8 cellular contexts compared by ENCODE assay signal in the genomic region with DNA sequence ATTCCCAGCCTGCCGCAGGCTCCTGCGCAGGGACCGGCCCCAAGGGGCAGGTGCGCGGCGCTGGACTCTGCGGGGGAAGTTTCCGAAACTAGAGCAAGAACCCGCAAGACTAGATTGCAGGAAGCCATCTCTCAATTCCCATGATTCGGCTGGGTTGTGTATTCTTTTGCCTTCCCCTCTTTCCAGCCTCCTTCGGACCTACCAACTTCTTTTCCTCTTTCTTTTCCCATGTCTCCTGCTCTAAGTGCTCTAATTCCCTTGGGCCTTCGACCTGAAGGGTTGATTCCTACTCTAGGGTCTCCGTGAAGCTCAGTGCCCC. TPM values are rescaled to one million over a fixed set of nuclear protein-coding genes. Genes with fewer than 3 reads are reported as not detected.
DNase-seq lines count a peak whose midpoint lies in the region; ATAC-seq and TF ChIP-seq lines count a peak whose summit lies in the region.

No MANE protein-coding gene starts in this region.

- H3K4me1 Mint-ChIP-seq in GM23338, result peaks cover 21% of the 10 kb centered on the region
- peaks cover 19% of the 10 kb centered on the region for H3K4me1 Mint-ChIP-seq in WTC11

- no peaks in the 10 kb centered on the region for H3K79me2 ChIP-seq in GM23338 (replicated peaks; ENCODE audit: insufficient read depth)

- H3K4me3 ChIP-seq in GM23338 (peak overlapping the region; percentile 79), gastroesophageal sphincter (peak overlapping the region; percentile 63 to 67), skeletal muscle cell (ENCODE audit: low read depth, low read length) (peak overlapping the region; percentile 64)

- no peaks in the 10 kb centered on the region for H3F3A ChIP-seq in GM23338 (replicated peaks; ENCODE audit: low read depth)

- H4K20me1 ChIP-seq in GM23338 (replicated peaks; ENCODE audit: insufficient read depth), result no peaks in the 10 kb centered on the region

- CTCF ChIA-PET in WTC11 (lab: Charles Lee), result interaction anchor here (1.0 to 2.0 kb wide), 4 partner anchors 29 to 277 kb away, joined by 3 to 13 read pairs (median 3); no protein-coding TSS in a partner anchor

- H3K27ac ChIP-seq in GM23338 (ENCODE audit: low read depth) (0 out of 2 replicates have a peak overlapping the region, but pooled peaks have one; percentile 47), gastroesophageal sphincter (peak overlapping the region; percentile 82 to 88 (median 86))

- 0% methylated on average over 2 of the region's 13 CpGs; no CpG with 5 or more reads in 1 of the 2 donors for WGBS in gastroesophageal sphincter (ENCODE audit: low coverage in 1 of 2), 2 donors

- H3K9me2 ChIP-seq in GM23338 (ENCODE audit: insufficient read depth), result no peaks in the 10 kb centered on the region

- H3K4me1 ChIP-seq in GM23338 (ENCODE audit: insufficient read depth), result no peaks in the 10 kb centered on the region; the same call in 1 of the 2 replicates
- H3K4me1 ChIP-seq in gastroesophageal sphincter, result peaks cover 0 to 25% (median 0%) of the 10 kb centered on the region in 3 donors

- TF ChIP-seq CTCF in GM23338 (conservative IDR thresholded peaks at IDR 0.05; ENCODE audit: low read depth in 2 of 2), result no peak
- TF ChIP-seq CTCF in WTC11 (IDR thresholded peaks at IDR 0.05), result no peak
- TF ChIP-seq CTCF in gastroesophageal sphincter (IDR thresholded peaks at IDR 0.05), result no peak

- ATAC-seq in GM23338 (no peak), WTC11 (no peak), gastroesophageal sphincter (no peak), GM21825 (IDR thresholded peaks at IDR 0.05; ENCODE audit: unreplicated experiment) (no peak), GM21737 (IDR thresholded peaks at IDR 0.05; ENCODE audit: unreplicated experiment) (no peak), GM21367 (IDR thresholded peaks at IDR 0.05; ENCODE audit: unreplicated experiment) (no peak)

- POLR2A ChIA-PET in WTC11 (lab: Charles Lee), result interaction anchor here (1.0 kb wide), 1 partner anchor 9 kb away, joined by 3 read pairs; no protein-coding TSS in a partner anchor

- H3K27me3 Mint-ChIP-seq in GM23338 (ENCODE audit: insufficient read depth, low read depth, poor library complexity) (peaks cover 2% of the 10 kb centered on the region), WTC11 (ENCODE audit: low read depth) (no peaks in the 10 kb centered on the region)

- H3K4me2 ChIP-seq in GM23338, result peak overlapping the region; percentile 88

- H3K27me3 ChIP-seq in GM23338 (ENCODE audit: insufficient read depth) (no peaks in the 10 kb centered on the region), gastroesophageal sphincter (no peaks in the 10 kb centered on the region)

- H3K36me3 ChIP-seq in GM23338 (ENCODE audit: insufficient read depth) (no peaks in the 10 kb centered on the region), gastroesophageal sphincter (no peaks in the 10 kb centered on the region)

- H3K9me3 Mint-ChIP-seq in GM23338 (no peaks in the 10 kb centered on the region), WTC11 (no peaks in the 10 kb centered on the region)

- DNase-seq in GM23338 (ENCODE audit: low spot score) (no peak), WTC11 (ENCODE audit: low spot score) (no peak), skeletal muscle cell (ENCODE audit: low read depth) (no peak), COLO829 (ENCODE audit: low spot score) (no peak)

- TF ChIP-seq POLR2A in gastroesophageal sphincter (IDR thresholded peaks at IDR 0.05), result peak in 1 of 2 donors; percentile 17

- peaks cover 8% of the 10 kb centered on the region; the same call in 2 of the 3 replicates for H3K36me3 Mint-ChIP-seq in GM23338 (ENCODE audit: low read depth)
- no peaks in the 10 kb centered on the region; the same call in 1 of the 2 replicates for H3K36me3 Mint-ChIP-seq in WTC11

- peak overlapping the region; percentile 97 for H2AFZ ChIP-seq in GM23338

- H3K27ac Mint-ChIP-seq in GM23338 (peak overlapping the region; percentile 75), WTC11 (peak overlapping the region; percentile 65)

- peak overlapping the region; percentile 95 for H3K4me3 Mint-ChIP-seq in GM23338
- H3K4me3 Mint-ChIP-seq in WTC11, result peak overlapping the region; percentile 89

- no peak for TF ChIP-seq EP300 in gastroesophageal sphincter (IDR thresholded peaks at IDR 0.05)

- no peaks in the 10 kb centered on the region for H3K9me3 ChIP-seq in gastroesophageal sphincter

TF ChIP-seq in GM23338, 12 proteins besides CTCF, POLR2A, EP300 and RAD21:
- TF ChIP-seq ZNF114 (CRISPR knock-in tag; IDR thresholded peaks at IDR 0.05) (no peak), POLR2AphosphoS5 (IDR thresholded peaks at IDR 0.05; ENCODE audit: low read depth) (0 out of 2 replicates have a peak, but pooled peaks have one; percentile 30), EZH2phosphoT487 (IDR thresholded peaks at IDR 0.05; ENCODE audit: unreplicated experiment) (no peak)

TF ChIP-seq in WTC11, 78 proteins besides CTCF, POLR2A, EP300 and RAD21:
- TF ChIP-seq NFATC4 (CRISPR knock-in tag; IDR thresholded peaks at IDR 0.05), result no peak
- TF ChIP-seq FOXK1 (CRISPR knock-in tag; IDR thresholded peaks at IDR 0.05), result 0 out of 2 replicates have a peak, but pooled peaks have one; percentile 33

RNA-seq across cellular contexts. Expression of a gene that starts 0.6 kb away (rescaled TPM):
- total RNA-seq in GM23338 (2014; rRNA removed; shearing (Covaris generic)), result 3.8 and 3.9 TPM in 2 replicates
- polyA plus RNA-seq in GM23338 (2016; fragmentation: Nextera tagmentation; extraction: Ambion mirVana), result 2.2 and 2.9 TPM in 2 replicates
- 3.7 to 4.7 TPM (median 4.4 TPM) in 3 replicates for total RNA-seq in WTC11 (2021)
- 10 to 100 TPM in 2 of 4 donors, 1 to 10 TPM in 2; 6.9 to 14.0 (median 10.2) TPM for total RNA-seq in gastroesophageal sphincter
